ENCODE assay signal across 1 cellular context in the genomic region with DNA sequence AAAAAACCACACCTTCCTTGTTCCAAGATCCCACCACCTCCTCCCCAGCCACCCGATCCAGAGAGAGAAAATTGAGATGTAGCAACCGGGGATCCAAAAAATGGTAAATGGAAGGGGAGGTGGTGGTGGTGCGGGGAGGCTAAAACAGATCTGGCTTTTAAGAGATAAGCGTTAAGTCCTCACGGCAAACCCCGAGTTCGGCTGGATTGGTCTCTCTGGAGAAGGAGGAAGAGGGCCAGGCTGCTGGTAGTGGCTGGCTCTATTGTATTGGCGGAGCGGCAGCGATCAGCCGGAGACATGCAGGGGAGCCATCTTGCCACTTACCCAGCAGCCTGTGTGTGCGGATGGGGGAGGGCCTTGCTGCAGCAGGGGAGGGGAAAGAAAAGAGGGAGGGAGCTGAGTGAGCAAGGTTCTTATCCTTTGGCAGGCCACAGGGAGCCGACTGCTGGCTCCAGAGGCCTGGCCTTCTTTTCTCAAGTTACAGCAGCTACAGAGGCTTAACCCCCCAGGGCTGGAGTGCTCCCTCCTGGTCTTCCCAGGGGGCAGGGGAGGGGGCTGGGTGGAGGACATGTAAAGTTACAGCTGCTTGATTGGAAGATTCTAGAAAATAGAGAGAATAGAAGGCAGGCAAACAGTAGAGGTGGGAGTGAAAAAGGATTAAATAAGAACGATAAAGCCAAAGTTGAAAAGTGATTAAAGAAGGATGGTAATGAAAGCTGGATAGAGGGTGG.
TF ChIP-seq lines count a peak whose summit lies in the region.

No MANE protein-coding gene starts in this region.

TF ChIP-seq in SK-N-SH, 30 proteins besides CTCF, POLR2A, EP300 and RAD21 (continued from another document):
- TF ChIP-seq CHD2 (IDR thresholded peaks at IDR 0.05; ENCODE audit: low read length, partially characterized antibody) (peak; percentile 9), YY1 (IDR thresholded peaks at IDR 0.05; ENCODE audit: low read depth) (peak; percentile 92), POLR2AphosphoS5 (IDR thresholded peaks at IDR 0.05; ENCODE audit: low read depth, low read length) (peak; percentile 94), FOXJ3 (CRISPR knock-in tag; IDR thresholded peaks at IDR 0.05) (no peak), FOSL2 (IDR thresholded peaks at IDR 0.05; ENCODE audit: borderline replicate concordance, low read depth) (no peak), MXI1 (IDR thresholded peaks at IDR 0.05; ENCODE audit: low read depth, low read length) (peak; percentile 68; the same call in 1 of the 2 replicates), RXRA (IDR thresholded peaks at IDR 0.05; ENCODE audit: borderline replicate concordance, low read depth) (peak; percentile 27; the same call in 1 of the 2 replicates), GABPA (IDR thresholded peaks at IDR 0.05; ENCODE audit: low read depth) (no peak), FOXM1 (IDR thresholded peaks at IDR 0.05; ENCODE audit: low read depth) (no peak), JUND (IDR thresholded peaks at IDR 0.05) (no peak), TAF1 (IDR thresholded peaks at IDR 0.05; ENCODE audit: borderline replicate concordance, low read depth, low read length) (peak; percentile 97), RFX5 (IDR thresholded peaks at IDR 0.05; ENCODE audit: low read length) (no peak), NFIC (IDR thresholded peaks at IDR 0.05; ENCODE audit: borderline replicate concordance) (no peak)
- TF ChIP-seq, protein P1, sequence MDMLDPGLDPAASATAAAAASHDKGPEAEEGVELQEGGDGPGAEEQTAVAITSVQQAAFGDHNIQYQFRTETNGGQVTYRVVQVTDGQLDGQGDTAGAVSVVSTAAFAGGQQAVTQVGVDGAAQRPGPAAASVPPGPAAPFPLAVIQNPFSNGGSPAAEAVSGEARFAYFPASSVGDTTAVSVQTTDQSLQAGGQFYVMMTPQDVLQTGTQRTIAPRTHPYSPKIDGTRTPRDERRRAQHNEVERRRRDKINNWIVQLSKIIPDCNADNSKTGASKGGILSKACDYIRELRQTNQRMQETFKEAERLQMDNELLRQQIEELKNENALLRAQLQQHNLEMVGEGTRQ (IDR thresholded peaks at IDR 0.05; ENCODE audit: borderline replicate concordance, low read depth, low read length) = no peak
- TF ChIP-seq, protein P2, sequence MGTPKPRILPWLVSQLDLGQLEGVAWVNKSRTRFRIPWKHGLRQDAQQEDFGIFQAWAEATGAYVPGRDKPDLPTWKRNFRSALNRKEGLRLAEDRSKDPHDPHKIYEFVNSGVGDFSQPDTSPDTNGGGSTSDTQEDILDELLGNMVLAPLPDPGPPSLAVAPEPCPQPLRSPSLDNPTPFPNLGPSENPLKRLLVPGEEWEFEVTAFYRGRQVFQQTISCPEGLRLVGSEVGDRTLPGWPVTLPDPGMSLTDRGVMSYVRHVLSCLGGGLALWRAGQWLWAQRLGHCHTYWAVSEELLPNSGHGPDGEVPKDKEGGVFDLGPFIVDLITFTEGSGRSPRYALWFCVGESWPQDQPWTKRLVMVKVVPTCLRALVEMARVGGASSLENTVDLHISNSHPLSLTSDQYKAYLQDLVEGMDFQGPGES (IDR thresholded peaks at IDR 0.05; ENCODE audit: low read depth, low read length) = no peak
- TF ChIP-seq, protein P3, sequence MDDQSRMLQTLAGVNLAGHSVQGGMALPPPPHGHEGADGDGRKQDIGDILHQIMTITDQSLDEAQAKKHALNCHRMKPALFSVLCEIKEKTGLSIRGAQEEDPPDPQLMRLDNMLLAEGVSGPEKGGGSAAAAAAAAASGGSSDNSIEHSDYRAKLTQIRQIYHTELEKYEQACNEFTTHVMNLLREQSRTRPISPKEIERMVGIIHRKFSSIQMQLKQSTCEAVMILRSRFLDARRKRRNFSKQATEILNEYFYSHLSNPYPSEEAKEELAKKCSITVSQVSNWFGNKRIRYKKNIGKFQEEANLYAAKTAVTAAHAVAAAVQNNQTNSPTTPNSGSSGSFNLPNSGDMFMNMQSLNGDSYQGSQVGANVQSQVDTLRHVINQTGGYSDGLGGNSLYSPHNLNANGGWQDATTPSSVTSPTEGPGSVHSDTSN (IDR thresholded peaks at IDR 0.05) = peak; percentile 15; the same call in 1 of the 2 replicates
- TF ChIP-seq, protein P4, sequence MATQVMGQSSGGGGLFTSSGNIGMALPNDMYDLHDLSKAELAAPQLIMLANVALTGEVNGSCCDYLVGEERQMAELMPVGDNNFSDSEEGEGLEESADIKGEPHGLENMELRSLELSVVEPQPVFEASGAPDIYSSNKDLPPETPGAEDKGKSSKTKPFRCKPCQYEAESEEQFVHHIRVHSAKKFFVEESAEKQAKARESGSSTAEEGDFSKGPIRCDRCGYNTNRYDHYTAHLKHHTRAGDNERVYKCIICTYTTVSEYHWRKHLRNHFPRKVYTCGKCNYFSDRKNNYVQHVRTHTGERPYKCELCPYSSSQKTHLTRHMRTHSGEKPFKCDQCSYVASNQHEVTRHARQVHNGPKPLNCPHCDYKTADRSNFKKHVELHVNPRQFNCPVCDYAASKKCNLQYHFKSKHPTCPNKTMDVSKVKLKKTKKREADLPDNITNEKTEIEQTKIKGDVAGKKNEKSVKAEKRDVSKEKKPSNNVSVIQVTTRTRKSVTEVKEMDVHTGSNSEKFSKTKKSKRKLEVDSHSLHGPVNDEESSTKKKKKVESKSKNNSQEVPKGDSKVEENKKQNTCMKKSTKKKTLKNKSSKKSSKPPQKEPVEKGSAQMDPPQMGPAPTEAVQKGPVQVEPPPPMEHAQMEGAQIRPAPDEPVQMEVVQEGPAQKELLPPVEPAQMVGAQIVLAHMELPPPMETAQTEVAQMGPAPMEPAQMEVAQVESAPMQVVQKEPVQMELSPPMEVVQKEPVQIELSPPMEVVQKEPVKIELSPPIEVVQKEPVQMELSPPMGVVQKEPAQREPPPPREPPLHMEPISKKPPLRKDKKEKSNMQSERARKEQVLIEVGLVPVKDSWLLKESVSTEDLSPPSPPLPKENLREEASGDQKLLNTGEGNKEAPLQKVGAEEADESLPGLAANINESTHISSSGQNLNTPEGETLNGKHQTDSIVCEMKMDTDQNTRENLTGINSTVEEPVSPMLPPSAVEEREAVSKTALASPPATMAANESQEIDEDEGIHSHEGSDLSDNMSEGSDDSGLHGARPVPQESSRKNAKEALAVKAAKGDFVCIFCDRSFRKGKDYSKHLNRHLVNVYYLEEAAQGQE (IDR thresholded peaks at IDR 0.05; ENCODE audit: low read depth, low read length) = no peak
TF ChIP-seq in SK-N-SH: peak in this region for 9.
